In genomic region chr4:76993787-76994641, GRCh38 we compare ENCODE assay signal across 9 cellular contexts. TPM values are rescaled to one million over a fixed set of nuclear protein-coding genes. Genes with fewer than 3 reads are reported as not detected.
DNase-seq lines count a peak whose midpoint lies in the region; ATAC-seq and TF ChIP-seq lines count a peak whose summit lies in the region.
"Had no signal": no experiment of that assay in that cellular context is flagged by ENCODE, and none has a peak within 500 bp of the region (broad histone marks: within the 10 kb centered on the region; RNA-seq: fewer than 3 reads in every experiment).

No MANE protein-coding gene starts in this region.

- H3K27ac Mint-ChIP-seq in CD4-positive, alpha-beta T cell, result peak overlapping the region; percentile 92
- H3K27ac Mint-ChIP-seq: naive B cell had no signal

- POLR2A ChIA-PET in CD4-positive, alpha-beta T cell (lab: Charles Lee), result interaction anchor here (0.8 to 4.9 kb wide), 15 partner anchors 9 to 163 kb away, joined by 3 to 53 read pairs (median 4); partner anchors contain the start of genes CCNG2, CCNI and SEPTIN11

- H3K27ac ChIP-seq in CD4-positive, alpha-beta T cell (ENCODE audit: low read depth, low read length), result peak overlapping the region; percentile 64
- peak overlapping the region; percentile 22 for H3K27ac ChIP-seq in left ventricle myocardium inferior (replicated peaks)
- H3K27ac ChIP-seq in breast epithelium, result no peak overlapping the region
- no peak overlapping the region for H3K27ac ChIP-seq in uterus

- ATAC-seq in CD4-positive, alpha-beta T cell (ENCODE audit: poor library complexity), result peak; percentile 81
- ATAC-seq in GM19467 (IDR thresholded peaks at IDR 0.05; ENCODE audit: unreplicated experiment), result peak; percentile 83
- peak; percentile 81 for ATAC-seq in HG03521 (IDR thresholded peaks at IDR 0.05; ENCODE audit: unreplicated experiment)

- CTCF ChIA-PET in CD4-positive, alpha-beta T cell (lab: Charles Lee), result interaction anchor here (1.1 to 1.4 kb wide), 3 partner anchors 44 to 101 kb away, joined by 3 read pairs; no protein-coding TSS in a partner anchor

- in situ Hi-C loops in KBM-7 (cut with MboI; ENCODE audit: low pct_unique_long_range_greater_than_20kb, low sequenced_read_pairs), result no loop called here

- peaks cover 81% of the 10 kb centered on the region for H3K4me1 Mint-ChIP-seq in CD4-positive, alpha-beta T cell (ENCODE audit: low read depth)

- H3K27me3 ChIP-seq in CD4-positive, alpha-beta T cell (ENCODE audit: control insufficient read depth, insufficient read depth, low read length), result no peaks in the 10 kb centered on the region
- H3K27me3 ChIP-seq in left ventricle myocardium inferior (ENCODE audit: low read depth) (peaks cover 9% of the 10 kb centered on the region), breast epithelium (no peaks in the 10 kb centered on the region), uterus (no peaks in the 10 kb centered on the region)

- H3K9me3 ChIP-seq in CD4-positive, alpha-beta T cell (ENCODE audit: control insufficient read depth, low read length), result no peaks in the 10 kb centered on the region
- H3K9me3 ChIP-seq in left ventricle myocardium inferior (replicated peaks) (peaks cover 5% of the 10 kb centered on the region), breast epithelium (no peaks in the 10 kb centered on the region), uterus (no peaks in the 10 kb centered on the region)

- no peaks in the 10 kb centered on the region for H3K9me3 Mint-ChIP-seq in CD4-positive, alpha-beta T cell

- peaks cover 26% of the 10 kb centered on the region for H3K36me3 ChIP-seq in left ventricle myocardium inferior
- H3K36me3 ChIP-seq in breast epithelium, result no peaks in the 10 kb centered on the region
- H3K36me3 ChIP-seq in uterus, result no peaks in the 10 kb centered on the region

- H3K4me1 ChIP-seq in left ventricle myocardium inferior (peaks cover 34% of the 10 kb centered on the region), breast epithelium (no peaks in the 10 kb centered on the region), uterus (no peaks in the 10 kb centered on the region)

- intact Hi-C loops in CD4-positive, alpha-beta T cell (cut with DNase I, micrococcal nuclease), result loop anchor here (2.0 to 5.0 kb wide), 4 partner anchors 15 to 1272 kb away; partner anchors contain the start of genes CCNI (in 1 of the 2) and USO1 (in 1 of the 2)
- intact Hi-C loops in left ventricle myocardium inferior (cut with micrococcal nuclease) (no loop called here), breast epithelium (cut with DNase I; ENCODE audit: low total_unique reads) (no loop called here), uterus (cut with DNase I; ENCODE audit: low total_unique reads) (no loop called here)

- H3K4me3 ChIP-seq in left ventricle myocardium inferior, result no peak overlapping the region
- H3K4me3 ChIP-seq in breast epithelium, result no peak overlapping the region
- no peak overlapping the region for H3K4me3 ChIP-seq in uterus

- no peak for TF ChIP-seq CTCF in CD4-positive, alpha-beta T cell (IDR thresholded peaks at IDR 0.05)
- TF ChIP-seq CTCF in left ventricle myocardium inferior (IDR thresholded peaks at IDR 0.05; ENCODE audit: borderline replicate concordance) (no peak), breast epithelium (IDR thresholded peaks at IDR 0.05) (no peak), uterus (IDR thresholded peaks at IDR 0.05) (no peak)

- peak in 9 of 10 experiments; percentile 18 to 72 (median 33) for DNase-seq in CD4-positive, alpha-beta T cell
- DNase-seq in activated CD4-positive, alpha-beta T cell treated with anti-CD3 and anti-CD28 coated beads for 48 hours, result peak; percentile 55
- no peak for DNase-seq in left ventricle myocardium inferior
- no peak for DNase-seq in KBM-7
- DNase-seq in breast epithelium (ENCODE audit: low spot score in 2 of 2), result no peak
- no peak for DNase-seq in uterus
- DNase-seq: naive B cell had no signal

- no peaks in the 10 kb centered on the region for H3K27me3 Mint-ChIP-seq in CD4-positive, alpha-beta T cell
- H3K27me3 Mint-ChIP-seq: naive B cell had no signal

- peaks cover 19% of the 10 kb centered on the region for H3K36me3 Mint-ChIP-seq in CD4-positive, alpha-beta T cell (ENCODE audit: low read depth)

- H3K4me3 Mint-ChIP-seq in CD4-positive, alpha-beta T cell, result peak overlapping the region; percentile 80
- H3K4me3 Mint-ChIP-seq: naive B cell had no signal

- no peak for TF ChIP-seq POLR2A in breast epithelium (IDR thresholded peaks at IDR 0.05)
- no peak for TF ChIP-seq POLR2A in uterus (IDR thresholded peaks at IDR 0.05)

RNA-seq across cellular contexts. Expression of gene SEPTIN11, which starts 44.5 kb away (rescaled TPM):
- 1 to 10 TPM; 8.1 to 9.4 TPM for total RNA-seq in CD4-positive, alpha-beta T cell
- 30.1 TPM for total RNA-seq in left ventricle myocardium inferior
- 100 to 1,000 TPM in 2 of 3 donors, 10 to 100 TPM in 1; 78.6 to 362 (median 329) TPM for total RNA-seq in breast epithelium
- total RNA-seq in uterus, result 100 to 1,000 TPM in 1 of 4 donors, 10 to 100 TPM in 3; 49.4 to 317 (median 88.1) TPM

Comparison
In these comparisons a context has a peak if more than half of its experiments do, and no peak if none do; other contexts are left out.
1. DNase-seq: peak in CD4-positive, alpha-beta T cell (9 of 10) and activated CD4-positive, alpha-beta T cell treated with anti-CD3 and anti-CD28 coated beads for 48 hours (single experiment); none in left ventricle myocardium inferior (single experiment), KBM-7 (single experiment), breast epithelium (0 of 2) and uterus (0 of 2).
2. H3K27ac ChIP-seq: peak in CD4-positive, alpha-beta T cell (single experiment) and left ventricle myocardium inferior (single experiment); none in breast epithelium (0 of 2) and uterus (0 of 2).
3. intact Hi-C loops: an anchor here in CD4-positive, alpha-beta T cell (2.0 to 5.0 kb wide); none called in left ventricle myocardium inferior, breast epithelium and uterus.
4. Peak in every context shown above with its lines, with median percentiles within 50 percentile points of each other: ATAC-seq.